21 cellular contexts compared by ENCODE assay signal in the genomic region with DNA sequence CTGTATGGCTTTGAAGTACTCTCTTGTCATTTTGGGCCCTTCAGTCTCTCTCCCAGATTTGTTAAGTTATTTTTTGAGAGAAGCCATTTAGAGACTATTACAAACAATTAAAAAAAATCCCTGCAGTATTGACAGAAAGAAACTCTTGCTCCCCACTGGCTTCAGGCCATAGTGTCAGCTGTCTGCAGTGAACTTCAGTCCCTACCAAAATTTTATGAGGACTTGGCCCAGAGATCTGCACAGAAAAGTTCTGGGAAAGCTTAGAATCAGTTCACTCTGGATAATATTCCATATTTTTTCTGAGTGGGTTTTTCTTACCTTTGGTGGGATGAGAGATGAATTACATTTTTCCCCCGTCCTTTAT. TPM values are rescaled to one million over a fixed set of nuclear protein-coding genes. Genes with fewer than 3 reads are reported as not detected.
A peak's percentile ranks its signal among the peaks of the same experiment; 100 is the strongest.
DNase-seq lines count a peak whose midpoint lies in the region; ATAC-seq and TF ChIP-seq lines count a peak whose summit lies in the region.
"Had no signal": no experiment of that assay in that cellular context is flagged by ENCODE, and none has a peak within 500 bp of the region (broad histone marks: within the 10 kb centered on the region; RNA-seq: fewer than 3 reads in every experiment).

No MANE protein-coding gene starts in this region.

- POLR2A ChIA-PET in activated CD8-positive, alpha-beta T cell treated with anti-CD3 and anti-CD28 coated beads for 36 hours (lab: Charles Lee) = interaction anchor here (0.8 to 2.2 kb wide), 5 partner anchors 14 to 55 kb away, joined by 3 to 12 read pairs (median 4); a partner anchor contains a TSS

- H3K36me3 ChIP-seq in right lobe of liver = no peaks in the 10 kb centered on the region
- H3K36me3 ChIP-seq in upper lobe of right lung = no peaks in the 10 kb centered on the region
- H3K36me3 ChIP-seq: adrenal gland, tibial nerve, WERI-Rb-1 had no signal

- no peak for DNase-seq in activated naive CD4-positive, alpha-beta T cell treated with anti-CD3 and anti-CD28 coated beads for 36 hours
- no peak for DNase-seq in activated naive CD4-positive, alpha-beta T cell treated with anti-CD3 and anti-CD28 coated beads, Interleukin-2, amount 50 U/mL, for 16 hours
- DNase-seq in activated CD8-positive, alpha-beta T cell treated with anti-CD3 and anti-CD28 coated beads for 36 hours = no peak
- DNase-seq in right lobe of liver (peak in 2 of 3 donors; percentile 51 to 81), upper lobe of right lung (no peak), SW480 (ENCODE audit: low spot score) (no peak), NCI-H1417 treated with DMSO at 0.1 percent for 48 hours (lab: John Stamatoyannopoulos, UW) (no peak)
- DNase-seq in effector CD8-positive, alpha-beta T cell (lab: John Stamatoyannopoulos, UW) = no peak
- DNase-seq: activated CD8-positive, alpha-beta memory T cell treated with anti-CD3 and anti-CD28 coated beads, Interleukin-2, amount 50 U/mL, for 4 hours; adrenal gland; Calu3; cerebellar nuclear complex; foreskin keratinocyte; H9; NCI-H69; retina; WERI-Rb-1 had no signal

- peaks cover 0 to 73% (median 30%) of the 10 kb centered on the region in 4 donors for H3K4me1 ChIP-seq in right lobe of liver
- peaks cover 31% of the 10 kb centered on the region for H3K4me1 ChIP-seq in upper lobe of right lung
- H3K4me1 ChIP-seq: tibial nerve had no signal

- TF ChIP-seq CTCF in activated CD8-positive, alpha-beta T cell treated with anti-CD3 and anti-CD28 coated beads for 36 hours (IDR thresholded peaks at IDR 0.05) = no peak
- TF ChIP-seq CTCF in right lobe of liver (IDR thresholded peaks at IDR 0.05) (no peak), upper lobe of right lung (IDR thresholded peaks at IDR 0.05) (no peak)

- H3K4me3 ChIP-seq in right lobe of liver (no peak overlapping the region), upper lobe of right lung (no peak overlapping the region)
- H3K4me3 ChIP-seq: adrenal gland, tibial nerve had no signal

- CTCF ChIA-PET in activated naive CD4-positive, alpha-beta T cell treated with anti-CD3 and anti-CD28 coated beads for 36 hours (lab: Charles Lee) = interaction anchor here (1.0 to 3.0 kb wide), 3 partner anchors 32 to 65 kb away, joined by 3 to 9 read pairs (median 5); a partner anchor contains a TSS
- CTCF ChIA-PET in activated CD8-positive, alpha-beta T cell treated with anti-CD3 and anti-CD28 coated beads for 36 hours (lab: Charles Lee) = interaction anchor here (0.8 to 1.6 kb wide), 7 partner anchors 30 to 79 kb away, joined by 3 to 8 read pairs (median 4); a partner anchor contains a TSS

- no peaks in the 10 kb centered on the region for H3K27me3 Mint-ChIP-seq in activated naive CD4-positive, alpha-beta T cell treated with anti-CD3 and anti-CD28 coated beads for 36 hours (ENCODE audit: low read depth)
- H3K27me3 Mint-ChIP-seq in activated CD8-positive, alpha-beta T cell treated with anti-CD3 and anti-CD28 coated beads for 36 hours = no peaks in the 10 kb centered on the region
- H3K27me3 Mint-ChIP-seq: naive B cell had no signal

- ATAC-seq in activated CD8-positive, alpha-beta T cell treated with anti-CD3 and anti-CD28 coated beads for 36 hours = no peak
- peak; percentile 35 to 55 (median 46) for ATAC-seq in right lobe of liver
- ATAC-seq in upper lobe of right lung = no peak
- ATAC-seq: foreskin keratinocyte, Panc1, SK-N-SH treated with all-trans-retinoic acid at 6 μM for 48 hours had no signal

- no peaks in the 10 kb centered on the region for H3K9me3 Mint-ChIP-seq in activated naive CD4-positive, alpha-beta T cell treated with anti-CD3 and anti-CD28 coated beads for 36 hours
- H3K9me3 Mint-ChIP-seq in activated CD8-positive, alpha-beta T cell treated with anti-CD3 and anti-CD28 coated beads for 36 hours = no peaks in the 10 kb centered on the region
- H3K9me3 Mint-ChIP-seq: H9, naive B cell had no signal

- no peak overlapping the region for H3K4me3 Mint-ChIP-seq in activated naive CD4-positive, alpha-beta T cell treated with anti-CD3 and anti-CD28 coated beads for 36 hours
- no peak overlapping the region for H3K4me3 Mint-ChIP-seq in activated CD8-positive, alpha-beta T cell treated with anti-CD3 and anti-CD28 coated beads for 36 hours
- H3K4me3 Mint-ChIP-seq: H9 had no signal

- H3K4me1 Mint-ChIP-seq in activated naive CD4-positive, alpha-beta T cell treated with anti-CD3 and anti-CD28 coated beads for 36 hours (ENCODE audit: low read depth) = peaks cover 32% of the 10 kb centered on the region
- peaks cover 40% of the 10 kb centered on the region for H3K4me1 Mint-ChIP-seq in activated CD8-positive, alpha-beta T cell treated with anti-CD3 and anti-CD28 coated beads for 36 hours (ENCODE audit: low read depth)

- H3K27ac Mint-ChIP-seq in activated naive CD4-positive, alpha-beta T cell treated with anti-CD3 and anti-CD28 coated beads for 36 hours = peak overlapping the region; percentile 37
- peak overlapping the region; percentile 65 for H3K27ac Mint-ChIP-seq in activated CD8-positive, alpha-beta T cell treated with anti-CD3 and anti-CD28 coated beads for 36 hours
- H3K27ac Mint-ChIP-seq: H9 had no signal

- H3K27me3 ChIP-seq in right lobe of liver = no peaks in the 10 kb centered on the region
- no peaks in the 10 kb centered on the region for H3K27me3 ChIP-seq in upper lobe of right lung
- H3K27me3 ChIP-seq: adrenal gland, foreskin keratinocyte, tibial nerve had no signal

- H3K9me3 ChIP-seq in right lobe of liver = no peaks in the 10 kb centered on the region
- no peaks in the 10 kb centered on the region for H3K9me3 ChIP-seq in upper lobe of right lung
- H3K9me3 ChIP-seq: adrenal gland, tibial nerve had no signal

- intact Hi-C loops in activated naive CD4-positive, alpha-beta T cell treated with anti-CD3 and anti-CD28 coated beads for 36 hours (cut with micrococcal nuclease) = no loop called here
- intact Hi-C loops in activated CD8-positive, alpha-beta T cell treated with anti-CD3 and anti-CD28 coated beads for 36 hours (cut with micrococcal nuclease) = no loop called here
- intact Hi-C loops in right lobe of liver (cut with DNase I) (no loop called here), upper lobe of right lung (cut with DNase I) (no loop called here)

- H3K36me3 Mint-ChIP-seq in activated naive CD4-positive, alpha-beta T cell treated with anti-CD3 and anti-CD28 coated beads for 36 hours (ENCODE audit: low read depth) = peaks cover 1% of the 10 kb centered on the region
- H3K36me3 Mint-ChIP-seq in activated CD8-positive, alpha-beta T cell treated with anti-CD3 and anti-CD28 coated beads for 36 hours (ENCODE audit: low read depth) = no peaks in the 10 kb centered on the region
- H3K36me3 Mint-ChIP-seq: naive B cell had no signal

- 21% methylated on average over 1 of the region's 1 CpG for WGBS in right lobe of liver (ENCODE audit: insufficient coverage, low coverage, low lambda C conversion rate, missing lambda C conversion rate)

- H3K27ac ChIP-seq in right lobe of liver (peak overlapping the region; percentile 48 to 73 (median 70)), upper lobe of right lung (peak overlapping the region; percentile 49)
- H3K27ac ChIP-seq: adrenal gland, foreskin keratinocyte, tibial nerve, WERI-Rb-1 had no signal

- TF ChIP-seq POLR2A in right lobe of liver (IDR thresholded peaks at IDR 0.05) = no peak

RNA-seq across cellular contexts. Expression of a gene that starts 30.9 kb away (rescaled TPM):
- total RNA-seq in activated naive CD4-positive, alpha-beta T cell treated with anti-CD3 and anti-CD28 coated beads for 36 hours = 10 to 100 TPM; 76.6 to 76.9 TPM
- total RNA-seq in activated CD8-positive, alpha-beta T cell treated with anti-CD3 and anti-CD28 coated beads for 36 hours = 100 to 1,000 TPM; 104 to 110 TPM
- total RNA-seq in right lobe of liver (10 to 100 TPM; 24.8 to 50.9 (median 37.0) TPM), upper lobe of right lung (82.4 TPM)

RNA-seq across cellular contexts. Expression of a gene that starts 34.5 kb away (rescaled TPM):
- total RNA-seq in activated naive CD4-positive, alpha-beta T cell treated with anti-CD3 and anti-CD28 coated beads for 36 hours = under 1 TPM; 0.38 to 0.91 TPM
- total RNA-seq in activated CD8-positive, alpha-beta T cell treated with anti-CD3 and anti-CD28 coated beads for 36 hours = 1 to 10 TPM in 1 of 2 experiments, under 1 TPM in 1; 0.34 to 1.1 TPM
- total RNA-seq in right lobe of liver (10 to 100 TPM in 2 of 6 experiments, 1 to 10 TPM in 4; 1.7 to 11.5 (median 6.0) TPM), upper lobe of right lung (7.5 TPM)

RNA-seq across cellular contexts. Expression of a gene that starts 54.3 kb away (rescaled TPM):
- total RNA-seq in activated naive CD4-positive, alpha-beta T cell treated with anti-CD3 and anti-CD28 coated beads for 36 hours = 10 to 100 TPM; 18.5 to 20.0 TPM
- total RNA-seq in activated CD8-positive, alpha-beta T cell treated with anti-CD3 and anti-CD28 coated beads for 36 hours = 10 to 100 TPM; 21.1 to 24.1 TPM
- total RNA-seq in right lobe of liver (1 to 10 TPM in 5 of 6 experiments, under 1 TPM in 1; 0.87 to 8.3 (median 3.8) TPM), upper lobe of right lung (21.0 TPM)
- total RNA-seq: Calu3 had no signal

Comparison
In these comparisons a context has a peak if more than half of its experiments do, and no peak if none do; other contexts are left out.
1. DNase-seq: peak in right lobe of liver (2 of 3); none in activated naive CD4-positive, alpha-beta T cell treated with anti-CD3 and anti-CD28 coated beads for 36 hours (single experiment), activated naive CD4-positive, alpha-beta T cell treated with anti-CD3 and anti-CD28 coated beads, Interleukin-2, amount 50 U/mL, for 16 hours (single experiment), activated CD8-positive, alpha-beta T cell treated with anti-CD3 and anti-CD28 coated beads for 36 hours (single experiment), upper lobe of right lung (single experiment), SW480 (single experiment), NCI-H1417 treated with DMSO at 0.1 percent for 48 hours (single experiment) and effector CD8-positive, alpha-beta T cell (single experiment).
2. ATAC-seq: peak in right lobe of liver (4 of 4); none in activated CD8-positive, alpha-beta T cell treated with anti-CD3 and anti-CD28 coated beads for 36 hours (single experiment) and upper lobe of right lung (single experiment).